In the genomic region with DNA sequence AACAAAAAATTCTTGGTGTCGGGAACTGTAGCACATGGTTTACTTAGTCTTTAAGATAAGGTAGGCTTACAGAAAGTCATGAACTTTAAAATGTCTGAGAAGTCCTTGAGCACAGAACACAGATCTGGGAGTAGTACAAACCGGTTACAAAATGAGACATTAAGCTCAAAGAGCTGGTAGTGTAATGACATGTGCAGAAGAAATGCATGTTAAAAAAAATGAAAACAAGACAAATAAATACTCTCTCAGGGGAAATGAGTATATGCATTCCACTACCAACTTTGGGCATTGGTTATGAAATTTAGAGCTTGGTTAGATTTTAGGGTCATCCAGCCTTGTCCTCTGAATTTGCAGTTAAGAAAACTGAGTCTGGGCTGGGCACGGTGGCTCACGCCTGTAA, we compare ENCODE assay signal across 22 cellular contexts.
DNase-seq lines count a peak whose midpoint lies in the region; TF ChIP-seq lines count a peak whose summit lies in the region.
"Had no signal": no experiment of that assay in that cellular context is flagged by ENCODE, and none has a peak within 500 bp of the region (broad histone marks: within the 10 kb centered on the region; RNA-seq: fewer than 3 reads in every experiment).

No MANE protein-coding gene starts in this region.

- no peak for TF ChIP-seq POLR2A in testis (IDR thresholded peaks at IDR 0.05)
- TF ChIP-seq POLR2A in esophagus squamous epithelium (IDR thresholded peaks at IDR 0.05) = no peak

- H3K36me3 Mint-ChIP-seq in activated T-helper 1 cell treated with anti-CD3 and anti-CD28 coated beads, Interleukin-12 subunit alpha, Interleukin-12 subunit beta, Interleukin-2, Interleukin-4 antibody, amounts not matched to agents 30 ng/mL and 10 ng/mL and 1 ng/mL, durations not matched to agents 14 hours and 24 hours and 36 hours (ENCODE audit: low read depth) = no peaks in the 10 kb centered on the region
- H3K36me3 Mint-ChIP-seq: IgD-negative memory B cell had no signal

- DNase-seq in BJ (ENCODE audit: low read depth) (peak; percentile 46), ascending aorta (ENCODE audit: low spot score in 2 of 2) (no peak), fibroblast of villous mesenchyme (ENCODE audit: low read depth) (peak; percentile 96), testis (no peak), esophagus squamous epithelium (lab: John Stamatoyannopoulos, UW) (no peak), NCI-H128 (lab: John Stamatoyannopoulos, UW; ENCODE audit: unreplicated experiment) (no peak)
- DNase-seq in activated T-helper 1 cell treated with anti-CD3 and anti-CD28 coated beads, Interleukin-12 subunit alpha, Interleukin-12 subunit beta, Interleukin-2, Interleukin-4 antibody, amounts not matched to agents 30 ng/mL and 10 ng/mL and 1 ng/mL, durations not matched to agents 14 hours and 24 hours and 36 hours (ENCODE audit: low spot score) = no peak
- DNase-seq: activated naive CD4-positive, alpha-beta T cell treated with anti-CD3 and anti-CD28 coated beads for 36 hours; activated T-cell treated with anti-CD3 and anti-CD28 coated beads, Interleukin-2, amount 50 U/mL, for 4 hours; BE2C; COR-L47; DMS79 treated with DMSO at 0.1 percent for 48 hours; effector CD4-positive, alpha-beta T cell; mammary epithelial cell; MG63; NCI-H1436; NCI-H510A treated with DMSO at 0.1 percent for 48 hours; Peyer's patch; stomach; T-helper 1 cell had no signal

- 33 to 40% methylated on average over 4 of the region's 4 CpGs for WGBS in testis, 2 donors
- WGBS in esophagus squamous epithelium, 2 donors = 83 to 87% methylated on average over 4 of the region's 4 CpGs

- no peak overlapping the region for H3K27ac Mint-ChIP-seq in activated T-helper 1 cell treated with anti-CD3 and anti-CD28 coated beads, Interleukin-12 subunit alpha, Interleukin-12 subunit beta, Interleukin-2, Interleukin-4 antibody, amounts not matched to agents 30 ng/mL and 10 ng/mL and 1 ng/mL, durations not matched to agents 14 hours and 24 hours and 36 hours
- H3K27ac Mint-ChIP-seq: activated naive CD4-positive, alpha-beta T cell treated with anti-CD3 and anti-CD28 coated beads for 36 hours; IgD-negative memory B cell had no signal

- no peaks in the 10 kb centered on the region for H3K9me3 Mint-ChIP-seq in activated T-helper 1 cell treated with anti-CD3 and anti-CD28 coated beads, Interleukin-12 subunit alpha, Interleukin-12 subunit beta, Interleukin-2, Interleukin-4 antibody, amounts not matched to agents 30 ng/mL and 10 ng/mL and 1 ng/mL, durations not matched to agents 14 hours and 24 hours and 36 hours
- H3K9me3 Mint-ChIP-seq: activated naive CD4-positive, alpha-beta T cell treated with anti-CD3 and anti-CD28 coated beads for 36 hours; activated T-cell treated with anti-CD3 and anti-CD28 coated beads, Interleukin-2, amount 50 U/mL, for 4 hours; IgD-negative memory B cell had no signal

- H3K4me3 ChIP-seq in BJ (ENCODE audit: low read depth, low read length) (no peak overlapping the region), ascending aorta (no peak overlapping the region), fibroblast of villous mesenchyme (ENCODE audit: low read depth, low read length) (no peak overlapping the region), testis (no peak overlapping the region), esophagus squamous epithelium (no peak overlapping the region)
- H3K4me3 ChIP-seq: MG63, Peyer's patch, stomach had no signal

- H3K27ac ChIP-seq in ascending aorta (peak overlapping the region; percentile 26 to 37), testis (peak overlapping the region; percentile 0 to 36), esophagus squamous epithelium (no peak overlapping the region)
- H3K27ac ChIP-seq: neutrophil, Peyer's patch had no signal

- no peak overlapping the region for H3K4me3 Mint-ChIP-seq in activated T-helper 1 cell treated with anti-CD3 and anti-CD28 coated beads, Interleukin-12 subunit alpha, Interleukin-12 subunit beta, Interleukin-2, Interleukin-4 antibody, amounts not matched to agents 30 ng/mL and 10 ng/mL and 1 ng/mL, durations not matched to agents 14 hours and 24 hours and 36 hours
- H3K4me3 Mint-ChIP-seq: activated naive CD4-positive, alpha-beta T cell treated with anti-CD3 and anti-CD28 coated beads for 36 hours; activated T-cell treated with anti-CD3 and anti-CD28 coated beads, Interleukin-2, amount 50 U/mL, for 4 hours; IgD-negative memory B cell had no signal

- intact Hi-C loops in ascending aorta (cut with DNase I) (no loop called here), testis (cut with DNase I; ENCODE audit: low total_unique reads) (no loop called here), esophagus squamous epithelium (cut with DNase I) (no loop called here)
- intact Hi-C loops in activated T-helper 1 cell treated with anti-CD3 and anti-CD28 coated beads, Interleukin-12 subunit alpha, Interleukin-12 subunit beta, Interleukin-2, Interleukin-4 antibody, amounts not matched to agents 30 ng/mL and 10 ng/mL and 1 ng/mL, durations not matched to agents 14 hours and 24 hours and 36 hours (cut with micrococcal nuclease) = no loop called here

- CTCF ChIA-PET in BJ (lab: Yijun Ruan, JAX) = interaction anchor here (0.8 to 1.4 kb wide), 2 partner anchors 10 to 169 kb away, joined by 3 read pairs; no protein-coding TSS in a partner anchor

- peaks cover 9% of the 10 kb centered on the region for H3K27me3 Mint-ChIP-seq in activated T-helper 1 cell treated with anti-CD3 and anti-CD28 coated beads, Interleukin-12 subunit alpha, Interleukin-12 subunit beta, Interleukin-2, Interleukin-4 antibody, amounts not matched to agents 30 ng/mL and 10 ng/mL and 1 ng/mL, durations not matched to agents 14 hours and 24 hours and 36 hours (ENCODE audit: insufficient read depth)

- POLR2A ChIA-PET in BJ (lab: Charles Lee) = interaction anchor here (0.6 to 1.1 kb wide), 2 partner anchors 13 to 53 kb away, joined by 3 to 4 read pairs; no protein-coding TSS in a partner anchor

- H3K4me1 Mint-ChIP-seq in activated T-helper 1 cell treated with anti-CD3 and anti-CD28 coated beads, Interleukin-12 subunit alpha, Interleukin-12 subunit beta, Interleukin-2, Interleukin-4 antibody, amounts not matched to agents 30 ng/mL and 10 ng/mL and 1 ng/mL, durations not matched to agents 14 hours and 24 hours and 36 hours (ENCODE audit: low read depth) = no peaks in the 10 kb centered on the region
- H3K4me1 Mint-ChIP-seq: IgD-negative memory B cell had no signal

- H3K4me1 ChIP-seq in ascending aorta (no peaks in the 10 kb centered on the region), testis (peaks cover 18% of the 10 kb centered on the region), esophagus squamous epithelium (no peaks in the 10 kb centered on the region)
- H3K4me1 ChIP-seq: BE2C, Peyer's patch had no signal

- TF ChIP-seq CTCF in BJ (IDR thresholded peaks at IDR 0.05; ENCODE audit: insufficient read depth, low read depth, low read length) = no peak
- TF ChIP-seq CTCF in ascending aorta (IDR thresholded peaks at IDR 0.05) = no peak
- TF ChIP-seq CTCF in fibroblast of villous mesenchyme (IDR thresholded peaks at IDR 0.05; ENCODE audit: insufficient read depth, low read depth, low read length) = no peak
- no peak for TF ChIP-seq CTCF in testis (IDR thresholded peaks at IDR 0.05)
- TF ChIP-seq CTCF in esophagus squamous epithelium (IDR thresholded peaks at IDR 0.05) = no peak

- no peaks in the 10 kb centered on the region for H3K27me3 ChIP-seq in BJ (ENCODE audit: control insufficient read depth, insufficient read depth, low read length)
- no peaks in the 10 kb centered on the region for H3K27me3 ChIP-seq in ascending aorta
- H3K27me3 ChIP-seq in testis = no peaks in the 10 kb centered on the region
- H3K27me3 ChIP-seq in esophagus squamous epithelium = no peaks in the 10 kb centered on the region
- H3K27me3 ChIP-seq: BE2C, MG63, neutrophil, Peyer's patch, stomach had no signal

- no peaks in the 10 kb centered on the region for H3K9me3 ChIP-seq in ascending aorta
- no peaks in the 10 kb centered on the region for H3K9me3 ChIP-seq in testis
- peaks cover 0 to 4% (median 0%) of the 10 kb centered on the region in 3 donors for H3K9me3 ChIP-seq in esophagus squamous epithelium
- H3K9me3 ChIP-seq: BE2C, MG63, neutrophil, Peyer's patch, stomach had no signal

- no peaks in the 10 kb centered on the region for H3K36me3 ChIP-seq in BJ (ENCODE audit: control insufficient read depth, insufficient read depth, low read length)
- no peaks in the 10 kb centered on the region for H3K36me3 ChIP-seq in ascending aorta
- H3K36me3 ChIP-seq in testis (ENCODE audit: low read depth, missing control alignments) = no peaks in the 10 kb centered on the region
- H3K36me3 ChIP-seq in esophagus squamous epithelium = no peaks in the 10 kb centered on the region
- H3K36me3 ChIP-seq: BE2C, MG63, neutrophil, Peyer's patch, stomach had no signal

Comparison
In these comparisons a context has a peak if more than half of its experiments do, and no peak if none do; other contexts are left out.
1. DNase-seq: peak in BJ (single experiment) and fibroblast of villous mesenchyme (single experiment); none in ascending aorta (0 of 2), testis (single experiment), activated T-helper 1 cell treated with anti-CD3 and anti-CD28 coated beads, Interleukin-12 subunit alpha, Interleukin-12 subunit beta, Interleukin-2, Interleukin-4 antibody, amounts not matched to agents 30 ng/mL and 10 ng/mL and 1 ng/mL, durations not matched to agents 14 hours and 24 hours and 36 hours (single experiment), esophagus squamous epithelium (single experiment) and NCI-H128 (single experiment).
2. H3K27ac ChIP-seq: peak in ascending aorta (2 of 2) and testis (2 of 2); none in esophagus squamous epithelium (0 of 4).